2 cellular contexts compared by ENCODE assay signal in genomic region chr16:3608976-3609375, GRCh38. TPM values are rescaled to one million over a fixed set of nuclear protein-coding genes. Genes with fewer than 3 reads are reported as not detected.
"Had no signal": no experiment of that assay in that cellular context is flagged by ENCODE, and none has a peak within 500 bp of the region (broad histone marks: within the 10 kb centered on the region; RNA-seq: fewer than 3 reads in every experiment).

No MANE protein-coding gene starts in this region.

RNA-seq across cellular contexts. Expression of gene NLRC3, which starts 31.8 kb away (rescaled TPM):
- total RNA-seq: smooth muscle cell had no signal
- polyA plus RNA-seq: mammary epithelial cell had no signal
